Comparison of ENCODE assay signal across 23 cellular contexts in genomic region chr11:77771135-77771534, GRCh38. TPM values are rescaled to one million over a fixed set of nuclear protein-coding genes. Genes with fewer than 3 reads are reported as not detected.
DNase-seq lines count a peak whose midpoint lies in the region; ATAC-seq lines count a peak whose summit lies in the region.
"Had no signal": no experiment of that assay in that cellular context is flagged by ENCODE, and none has a peak within 500 bp of the region (broad histone marks: within the 10 kb centered on the region; RNA-seq: fewer than 3 reads in every experiment).

No MANE protein-coding gene starts in this region.

- ATAC-seq in activated T-cell treated with anti-CD3 and anti-CD28 coated beads, Interleukin-2, amount 50 U/mL, for 72 hours (replicated peaks in 1 of 2): no peak
- ATAC-seq in central memory CD8-positive, alpha-beta T cell (replicated peaks; ENCODE audit: extremely low read depth, poor library complexity, severe bottlenecking): no peak
- ATAC-seq in stimulated activated memory B cell treated with anti-CD40 and anti-IgM and Interleukin-4, amounts not matched to agents 10 μg/mL and 1 μg/mL and 100 μg/mL, for 72 hours: no peak
- ATAC-seq: activated naive CD4-positive, alpha-beta T cell treated with anti-CD3 and anti-CD28 coated beads, Interleukin-2, amount 50 U/mL, for 72 hours; Right ventricle myocardium inferior; upper lobe of right lung had no signal

- H3K36me3 Mint-ChIP-seq in activated T-cell treated with anti-CD3 and anti-CD28 coated beads, Interleukin-2, amount 50 U/mL, for 72 hours (ENCODE audit: insufficient read depth in 2 of 2): no peaks in the 10 kb centered on the region
- H3K36me3 Mint-ChIP-seq in central memory CD8-positive, alpha-beta T cell (ENCODE audit: insufficient read depth): peaks cover 7% of the 10 kb centered on the region
- peaks cover 6% of the 10 kb centered on the region for H3K36me3 Mint-ChIP-seq in stimulated activated memory B cell treated with anti-CD40 and anti-IgM and Interleukin-4, amounts not matched to agents 10 μg/mL and 1 μg/mL and 100 μg/mL, for 72 hours
- H3K36me3 Mint-ChIP-seq: activated naive CD4-positive, alpha-beta T cell treated with anti-CD3 and anti-CD28 coated beads, Interleukin-2, amount 50 U/mL, for 72 hours; mesothelial cell of epicardium had no signal

- no peak overlapping the region for H3K9ac ChIP-seq in SK-N-MC (ENCODE audit: insufficient read length)

- H3K4me3 ChIP-seq in SK-N-MC: peak overlapping the region; percentile 10; the same call in 1 of the 2 replicates
- H3K4me3 ChIP-seq: cardiac muscle cell, stomach, upper lobe of right lung had no signal

- H3K9me3 ChIP-seq in SK-N-MC (ENCODE audit: low read depth, low read length): no peaks in the 10 kb centered on the region
- H3K9me3 ChIP-seq: stomach, upper lobe of right lung had no signal

- peak overlapping the region; percentile 11 for H3K27ac Mint-ChIP-seq in activated T-cell treated with anti-CD3 and anti-CD28 coated beads, Interleukin-2, amount 50 U/mL, for 72 hours
- H3K27ac Mint-ChIP-seq in central memory CD8-positive, alpha-beta T cell (ENCODE audit: low read depth): peak overlapping the region; percentile 47
- peak overlapping the region; percentile 57 for H3K27ac Mint-ChIP-seq in stimulated activated memory B cell treated with anti-CD40 and anti-IgM and Interleukin-4, amounts not matched to agents 10 μg/mL and 1 μg/mL and 100 μg/mL, for 72 hours
- H3K27ac Mint-ChIP-seq: activated naive CD4-positive, alpha-beta T cell treated with anti-CD3 and anti-CD28 coated beads, Interleukin-2, amount 50 U/mL, for 72 hours; mesothelial cell of epicardium; T-helper 1 cell treated with Interleukin-12 subunit alpha and Interleukin-12 subunit beta and Interleukin-4 antibody, amounts not matched to agents 30 μg/mL and 1 μg/mL, for 36 hours had no signal

- peaks cover 45% of the 10 kb centered on the region for H3K4me1 Mint-ChIP-seq in activated T-cell treated with anti-CD3 and anti-CD28 coated beads, Interleukin-2, amount 50 U/mL, for 72 hours (ENCODE audit: low read depth)
- peaks cover 43% of the 10 kb centered on the region for H3K4me1 Mint-ChIP-seq in central memory CD8-positive, alpha-beta T cell
- peaks cover 37% of the 10 kb centered on the region for H3K4me1 Mint-ChIP-seq in stimulated activated memory B cell treated with anti-CD40 and anti-IgM and Interleukin-4, amounts not matched to agents 10 μg/mL and 1 μg/mL and 100 μg/mL, for 72 hours

- H3K27me3 Mint-ChIP-seq in activated T-cell treated with anti-CD3 and anti-CD28 coated beads, Interleukin-2, amount 50 U/mL, for 72 hours (ENCODE audit: low read depth): no peaks in the 10 kb centered on the region
- H3K27me3 Mint-ChIP-seq in central memory CD8-positive, alpha-beta T cell: no peaks in the 10 kb centered on the region
- no peaks in the 10 kb centered on the region for H3K27me3 Mint-ChIP-seq in stimulated activated memory B cell treated with anti-CD40 and anti-IgM and Interleukin-4, amounts not matched to agents 10 μg/mL and 1 μg/mL and 100 μg/mL, for 72 hours

- H3K9me3 Mint-ChIP-seq in activated T-cell treated with anti-CD3 and anti-CD28 coated beads, Interleukin-2, amount 50 U/mL, for 72 hours: no peaks in the 10 kb centered on the region
- H3K9me3 Mint-ChIP-seq in central memory CD8-positive, alpha-beta T cell: no peaks in the 10 kb centered on the region
- no peaks in the 10 kb centered on the region for H3K9me3 Mint-ChIP-seq in stimulated activated memory B cell treated with anti-CD40 and anti-IgM and Interleukin-4, amounts not matched to agents 10 μg/mL and 1 μg/mL and 100 μg/mL, for 72 hours
- H3K9me3 Mint-ChIP-seq: activated naive CD4-positive, alpha-beta T cell treated with anti-CD3 and anti-CD28 coated beads, Interleukin-2, amount 50 U/mL, for 72 hours; mesothelial cell of epicardium; T-helper 1 cell treated with Interleukin-12 subunit alpha and Interleukin-12 subunit beta and Interleukin-4 antibody, amounts not matched to agents 30 μg/mL and 1 μg/mL, for 36 hours had no signal

- peak overlapping the region in 1 of 2 donors; percentile 38 for H3K4me3 Mint-ChIP-seq in activated T-cell treated with anti-CD3 and anti-CD28 coated beads, Interleukin-2, amount 50 U/mL, for 72 hours
- H3K4me3 Mint-ChIP-seq in central memory CD8-positive, alpha-beta T cell: peak overlapping the region; percentile 27
- H3K4me3 Mint-ChIP-seq in stimulated activated memory B cell treated with anti-CD40 and anti-IgM and Interleukin-4, amounts not matched to agents 10 μg/mL and 1 μg/mL and 100 μg/mL, for 72 hours: no peak overlapping the region
- H3K4me3 Mint-ChIP-seq: mesothelial cell of epicardium; T-helper 1 cell treated with Interleukin-12 subunit alpha and Interleukin-12 subunit beta and Interleukin-4 antibody, amounts not matched to agents 30 μg/mL and 1 μg/mL, for 36 hours had no signal

- no peaks in the 10 kb centered on the region for H3K36me3 ChIP-seq in SK-N-MC (ENCODE audit: insufficient read depth, low read length)
- H3K36me3 ChIP-seq: cardiac muscle cell, upper lobe of right lung had no signal

- peak overlapping the region; percentile 33; the same call in 1 of the 2 replicates for H3K27ac ChIP-seq in SK-N-MC
- H3K27ac ChIP-seq: cardiac muscle cell, stomach, upper lobe of right lung had no signal

- DNase-seq in activated T-cell treated with anti-CD3 and anti-CD28 coated beads, Interleukin-2, amount 50 U/mL, for 72 hours: no peak
- DNase-seq in activated T-cell treated with anti-CD3 and anti-CD28 coated beads, Interleukin-2, amount 50 U/mL, for 48 hours: no peak
- DNase-seq in SK-N-MC (ENCODE audit: low read depth, low spot score): peak; percentile 6
- DNase-seq in central memory CD8-positive, alpha-beta T cell (ENCODE audit: low spot score in 2 of 2): no peak
- no peak for DNase-seq in NCI-H2029 treated with DMSO at 0.1 percent for 48 hours (lab: John Stamatoyannopoulos, UW)
- DNase-seq in amygdala (lab: John Stamatoyannopoulos, UW): no peak
- DNase-seq in NCI-H1092 (lab: John Stamatoyannopoulos, UW): no peak
- DNase-seq: activated CD4-positive, CD25-positive, alpha-beta regulatory T cell treated with anti-CD3 and anti-CD28 coated beads, Interleukin-2, amount 50 U/mL, for 72 hours; activated CD8-positive, alpha-beta memory T cell treated with anti-CD3 and anti-CD28 coated beads, Interleukin-2, amount 50 U/mL, for 4 hours; hippocampal formation; MM.1S; NCI-H187 treated with DMSO at 0.1 percent for 48 hours; NCI-H510A treated with DMSO at 0.1 percent for 48 hours; retina; stimulated activated CD4-positive, alpha-beta T cell treated with anti-CD3 and anti-CD28 coated beads, Interleukin-12 subunit alpha, Interleukin-12 subunit beta, amount 100 ng/mL, for 4 hours; stomach; upper lobe of right lung had no signal

RNA-seq across cellular contexts. Expression of gene RSF1, which starts 49.4 kb away (rescaled TPM):
- 10 to 100 TPM; 57.6 to 69.9 TPM for total RNA-seq in activated T-cell treated with anti-CD3 and anti-CD28 coated beads, Interleukin-2, amount 50 U/mL, for 72 hours

RNA-seq across cellular contexts. Expression of gene AAMDC, which starts 49.8 kb away (rescaled TPM):
- 10 to 100 TPM; 10.5 to 14.7 TPM for total RNA-seq in activated T-cell treated with anti-CD3 and anti-CD28 coated beads, Interleukin-2, amount 50 U/mL, for 72 hours
